ENCODE assay signal across 16 cellular contexts in genomic region chr14:95739356-95739755, GRCh38. TPM values are rescaled to one million over a fixed set of nuclear protein-coding genes. Genes with fewer than 3 reads are reported as not detected.
"Had no signal": no experiment of that assay in that cellular context is flagged by ENCODE, and none has a peak within 500 bp of the region (broad histone marks: within the 10 kb centered on the region; RNA-seq: fewer than 3 reads in every experiment).

No MANE protein-coding gene starts in this region.

- H3K27me3 Mint-ChIP-seq: activated CD4-positive, alpha-beta T cell treated with anti-CD3 and anti-CD28 coated beads, Interleukin-2, amount 10 ng/mL, durations not matched to agents 24 days and 14 days had no signal

- H3K4me1 ChIP-seq: colonic mucosa, neural progenitor cell, pancreas, stomach had no signal

- ATAC-seq: left ventricle myocardium superior, pancreas had no signal

- H3K4me1 Mint-ChIP-seq: neural progenitor cell had no signal

- H3K4me3 ChIP-seq: cardiac muscle cell, colonic mucosa, hepatocyte, neural progenitor cell, pancreas, stomach, thoracic aorta had no signal

- H2AFZ ChIP-seq: hepatocyte, neural progenitor cell had no signal

- H3K27ac Mint-ChIP-seq: activated CD4-positive, alpha-beta T cell treated with anti-CD3 and anti-CD28 coated beads, Interleukin-2, amount 10 ng/mL, durations not matched to agents 24 days and 14 days; neural progenitor cell had no signal

- H3K27me3 ChIP-seq: cardiac muscle cell, colonic mucosa, neural progenitor cell, pancreas had no signal

- H3K4me3 Mint-ChIP-seq: activated CD4-positive, alpha-beta T cell treated with anti-CD3 and anti-CD28 coated beads, Interleukin-2, amount 10 ng/mL, durations not matched to agents 24 days and 14 days; neural progenitor cell had no signal

- H3K9ac ChIP-seq: neural progenitor cell had no signal

- H3K9me3 Mint-ChIP-seq: neural progenitor cell had no signal

- H3K79me2 ChIP-seq: hepatocyte had no signal

- H3K36me3 Mint-ChIP-seq: neural progenitor cell had no signal

- H3K36me3 ChIP-seq: cardiac muscle cell, colonic mucosa, neural progenitor cell, pancreas, stomach, thoracic aorta, WERI-Rb-1 had no signal

- H3K9me3 ChIP-seq: colonic mucosa, pancreas, stomach, thoracic aorta had no signal

- H3K4me2 ChIP-seq: hepatocyte, neural progenitor cell had no signal

- DNase-seq: activated CD4-positive, alpha-beta T cell treated with anti-CD3 and anti-CD28 coated beads, Interleukin-2, amount 10 ng/mL, durations not matched to agents 24 days and 14 days; activated gamma-delta T cell treated with Interleukin-2 at 50 U/mL for 16 hours; activated T-cell treated with anti-CD3 and anti-CD28 coated beads, Interleukin-2, amount 50 U/mL, for 1 hour; colonic mucosa; effector CD8-positive, alpha-beta T cell; left ventricle myocardium superior; mesenchymal stem cell; pancreas; stimulated activated CD4-positive, alpha-beta T cell treated with anti-CD3 and anti-CD28 coated beads, Interleukin-2, amount 100 ng/mL, for 48 hours; stimulated activated CD8-positive, alpha-beta memory T cell treated with anti-CD3 and anti-CD28 coated beads, Interleukin-4, amount 100 ng/mL, for 48 hours; stomach; WERI-Rb-1 had no signal

- H3K27ac ChIP-seq: cardiac muscle cell, colonic mucosa, hepatocyte, neural progenitor cell, pancreas, stomach, thoracic aorta, WERI-Rb-1 had no signal

RNA-seq across cellular contexts. Expression of gene TCL1A, which starts 25.4 kb away (rescaled TPM):
- polyA plus RNA-seq: cardiac muscle cell, hepatocyte had no signal

RNA-seq across cellular contexts. Expression of gene TCL1B, which starts 53.1 kb away (rescaled TPM):
- polyA plus RNA-seq: cardiac muscle cell, hepatocyte, pancreas, stomach had no signal
